Comparison of ENCODE assay signal across 17 cellular contexts in genomic region chr17:32102172-32102571, GRCh38.
"Had no signal": no experiment of that assay in that cellular context is flagged by ENCODE, and none has a peak within 500 bp of the region (broad histone marks: within the 10 kb centered on the region; RNA-seq: fewer than 3 reads in every experiment).

No MANE protein-coding gene starts in this region.

- H3K9me3 ChIP-seq: esophagus muscularis mucosa, right lobe of liver, suprapubic skin, upper lobe of left lung had no signal

- H3K27ac ChIP-seq: esophagus muscularis mucosa, suprapubic skin, upper lobe of left lung had no signal

- H3K27ac Mint-ChIP-seq: activated B cell treated with CpG ODN at 0.5 μM for 24 hours; activated T-helper 2 cell treated with anti-CD3 and anti-CD28 coated beads, Interferon-gamma antibody, Interleukin-2, Interleukin-4, amounts not matched to agents 10 μg/mL and 5 μg/mL and 100 μg/mL, durations not matched to agents 14 hours and 24 hours and 36 hours had no signal

- FAIRE-seq: astrocyte, endometrium had no signal

- H3K27me3 ChIP-seq: esophagus muscularis mucosa, right lobe of liver, suprapubic skin, upper lobe of left lung had no signal

- H3K9me3 Mint-ChIP-seq: activated B cell treated with CpG ODN at 0.5 μM for 24 hours; activated T-helper 2 cell treated with anti-CD3 and anti-CD28 coated beads, Interferon-gamma antibody, Interleukin-2, Interleukin-4, amounts not matched to agents 10 μg/mL and 5 μg/mL and 100 μg/mL, durations not matched to agents 14 hours and 24 hours and 36 hours; nephron progenitor cell had no signal

- ATAC-seq: stimulated activated naive CD8-positive, alpha-beta T cell treated with anti-CD3 and anti-CD28 coated beads, Interleukin-15, Interleukin-2, amounts not matched to agents 100 U/mL and 50 U/mL, for 24 hours had no signal

- H3K36me3 ChIP-seq: esophagus muscularis mucosa, right lobe of liver, suprapubic skin, upper lobe of left lung had no signal

- H3K4me3 Mint-ChIP-seq: activated B cell treated with CpG ODN at 0.5 μM for 24 hours, nephron progenitor cell had no signal

- H3K4me1 ChIP-seq: esophagus muscularis mucosa, suprapubic skin had no signal

- H3K4me3 ChIP-seq: esophagus muscularis mucosa, right lobe of liver, smooth muscle cell, suprapubic skin, upper lobe of left lung had no signal

- H3K4me2 ChIP-seq: smooth muscle cell had no signal

- DNase-seq: activated B cell treated with CpG ODN at 0.5 μM for 24 hours; activated CD4-positive, alpha-beta T cell treated with anti-CD3 and anti-CD28 coated beads for 48 hours; activated naive CD4-positive, alpha-beta T cell treated with anti-CD3 and anti-CD28 coated beads, Interleukin-2, amount 50 U/mL, for 16 hours; glutamatergic neuron; hypothalamus; left ventricle myocardium superior; nephron progenitor cell; stimulated activated naive CD8-positive, alpha-beta T cell treated with anti-CD3 and anti-CD28 coated beads, Interleukin-15, Interleukin-2, amounts not matched to agents 100 U/mL and 50 U/mL, for 24 hours; T-helper 2 cell; upper lobe of left lung had no signal
